In genomic region chr12:80033457-80033856, GRCh38 we compare ENCODE assay signal across 13 cellular contexts.
DNase-seq lines count a peak whose midpoint lies in the region; ATAC-seq, FAIRE-seq and TF ChIP-seq lines count a peak whose summit lies in the region.
"Had no signal": no experiment of that assay in that cellular context is flagged by ENCODE, and none has a peak within 500 bp of the region (broad histone marks: within the 10 kb centered on the region; RNA-seq: fewer than 3 reads in every experiment).

No MANE protein-coding gene starts in this region.

- ATAC-seq in heart left ventricle (peak in 3 of 4 donors; percentile 42 to 67 (median 64)), HG03045 (IDR thresholded peaks at IDR 0.05; ENCODE audit: unreplicated experiment) (no peak)

- H3K36me3 Mint-ChIP-seq in glutamatergic neuron (ENCODE audit: unreplicated experiment): no peaks in the 10 kb centered on the region
- H3K36me3 Mint-ChIP-seq: immature natural killer cell had no signal

- H3K4me1 Mint-ChIP-seq in glutamatergic neuron (ENCODE audit: low read depth, unreplicated experiment): no peaks in the 10 kb centered on the region
- H3K4me1 Mint-ChIP-seq: activated B cell treated with CpG ODN at 0.5 μM for 24 hours, immature natural killer cell had no signal

- DNase-seq in heart left ventricle (no peak), left ventricle myocardium inferior (no peak), brain microvascular endothelial cell (peak; percentile 81), kidney tubule cell (ENCODE audit: low spot score) (peak; percentile 17), uterus (peak in 1 of 2 donors; percentile 55), glutamatergic neuron (no peak), kidney (no peak)
- DNase-seq: activated B cell treated with CpG ODN at 0.5 μM for 24 hours, immature natural killer cell, NCI-H2081 had no signal

- TF ChIP-seq POLR2A in heart left ventricle (IDR thresholded peaks at IDR 0.05) (no peak), uterus (IDR thresholded peaks at IDR 0.05) (no peak)

- H3K27ac ChIP-seq in heart left ventricle: peak overlapping the region in 3 of 12 donors; percentile 13 to 70 (median 14)
- no peak overlapping the region for H3K27ac ChIP-seq in left ventricle myocardium inferior (replicated peaks)
- peak overlapping the region; percentile 46 for H3K27ac ChIP-seq in brain microvascular endothelial cell
- peak overlapping the region; percentile 56 to 65 for H3K27ac ChIP-seq in uterus
- H3K27ac ChIP-seq in kidney (ENCODE audit: low read depth in 2 of 2, low read length in 2 of 2): no peak overlapping the region

- H3K9me3 Mint-ChIP-seq in glutamatergic neuron (ENCODE audit: unreplicated experiment): no peaks in the 10 kb centered on the region
- H3K9me3 Mint-ChIP-seq: activated B cell treated with CpG ODN at 0.5 μM for 24 hours had no signal

- intact Hi-C loops in heart left ventricle (cut with DNase I): no loop called here
- intact Hi-C loops in left ventricle myocardium inferior (cut with micrococcal nuclease): no loop called here
- intact Hi-C loops in uterus (cut with DNase I; ENCODE audit: low total_unique reads): no loop called here
- intact Hi-C loops in kidney (cut with DNase I): no loop called here

- TF ChIP-seq CTCF in heart left ventricle (IDR thresholded peaks at IDR 0.05) (no peak), left ventricle myocardium inferior (IDR thresholded peaks at IDR 0.05; ENCODE audit: borderline replicate concordance) (no peak), brain microvascular endothelial cell (IDR thresholded peaks at IDR 0.05; ENCODE audit: low read depth, low read length, missing control alignments) (no peak), uterus (IDR thresholded peaks at IDR 0.05) (no peak), glutamatergic neuron (IDR thresholded peaks at IDR 0.05; ENCODE audit: partially characterized antibody, unreplicated experiment) (no peak), kidney (IDR thresholded peaks at IDR 0.05; ENCODE audit: borderline replicate concordance, extremely low read depth, insufficient read depth) (no peak)

- H3K9me3 ChIP-seq in heart left ventricle: no peaks in the 10 kb centered on the region
- peaks cover 8% of the 10 kb centered on the region for H3K9me3 ChIP-seq in left ventricle myocardium inferior (replicated peaks)
- H3K9me3 ChIP-seq in uterus: no peaks in the 10 kb centered on the region
- H3K9me3 ChIP-seq in kidney (ENCODE audit: control insufficient read depth in 1 of 2, low read length in 2 of 2): no peaks in the 10 kb centered on the region

- no peaks in the 10 kb centered on the region for H3K27me3 Mint-ChIP-seq in glutamatergic neuron (ENCODE audit: unreplicated experiment)
- H3K27me3 Mint-ChIP-seq: progenitor cell of endocrine pancreas had no signal

- 47 to 68% (median 53%) methylated on average over 2 of the region's 2 CpGs for WGBS in heart left ventricle, 4 donors

- no peak overlapping the region for H3K4me3 ChIP-seq in heart left ventricle
- no peak overlapping the region for H3K4me3 ChIP-seq in left ventricle myocardium inferior
- H3K4me3 ChIP-seq in brain microvascular endothelial cell (ENCODE audit: low read depth, low read length): no peak overlapping the region
- H3K4me3 ChIP-seq in uterus: no peak overlapping the region
- no peak overlapping the region for H3K4me3 ChIP-seq in kidney (ENCODE audit: low read length in 2 of 2)

- H3K4me1 ChIP-seq in heart left ventricle (peaks cover 0 to 12% (median 0%) of the 10 kb centered on the region in 12 donors), left ventricle myocardium inferior (peaks cover 6% of the 10 kb centered on the region), uterus (no peaks in the 10 kb centered on the region), kidney (ENCODE audit: control insufficient read depth in 1 of 2, insufficient read depth in 1 of 2, low read depth in 1 of 2, low read length in 2 of 2) (no peaks in the 10 kb centered on the region)

- no peaks in the 10 kb centered on the region for H3K27me3 ChIP-seq in heart left ventricle
- H3K27me3 ChIP-seq in left ventricle myocardium inferior (ENCODE audit: low read depth): no peaks in the 10 kb centered on the region
- H3K27me3 ChIP-seq in brain microvascular endothelial cell (replicated peaks): no peaks in the 10 kb centered on the region
- no peaks in the 10 kb centered on the region for H3K27me3 ChIP-seq in uterus

- FAIRE-seq in kidney (lab: Jason Lieb, UNC): no peak
- FAIRE-seq: A204.1 had no signal

- H3K4me3 Mint-ChIP-seq in glutamatergic neuron (ENCODE audit: unreplicated experiment): no peak overlapping the region
- H3K4me3 Mint-ChIP-seq: activated B cell treated with CpG ODN at 0.5 μM for 24 hours, immature natural killer cell had no signal

- H3K36me3 ChIP-seq in heart left ventricle: no peaks in the 10 kb centered on the region
- H3K36me3 ChIP-seq in left ventricle myocardium inferior: no peaks in the 10 kb centered on the region
- H3K36me3 ChIP-seq in brain microvascular endothelial cell (replicated peaks): no peaks in the 10 kb centered on the region
- H3K36me3 ChIP-seq in uterus: no peaks in the 10 kb centered on the region
- no peaks in the 10 kb centered on the region for H3K36me3 ChIP-seq in kidney (ENCODE audit: control insufficient read depth in 1 of 2, insufficient read depth in 2 of 2, low read length in 2 of 2)

- H3K9ac ChIP-seq in kidney (ENCODE audit: low read length in 2 of 2): no peak overlapping the region

- in situ Hi-C loops in brain microvascular endothelial cell (cut with HindIII; ENCODE audit: low pct_ligation_motif_present, low sequenced_read_pairs): no loop called here

- no peak overlapping the region for H3K27ac Mint-ChIP-seq in glutamatergic neuron (ENCODE audit: unreplicated experiment)
- H3K27ac Mint-ChIP-seq: activated B cell treated with CpG ODN at 0.5 μM for 24 hours, immature natural killer cell, progenitor cell of endocrine pancreas had no signal

Comparison
In these comparisons a context has a peak if more than half of its experiments do, and no peak if none do; other contexts are left out.
1. DNase-seq: peak in brain microvascular endothelial cell (single experiment) and kidney tubule cell (single experiment); none in heart left ventricle (0 of 5), left ventricle myocardium inferior (single experiment), glutamatergic neuron (single experiment) and kidney (single experiment).
2. H3K27ac ChIP-seq: peak in brain microvascular endothelial cell (single experiment) and uterus (2 of 2); none in left ventricle myocardium inferior (single experiment) and kidney (0 of 2).